Comparison of ENCODE assay signal across 8 cellular contexts in genomic region chr9:14692536-14692917, GRCh38. TPM values are rescaled to one million over a fixed set of nuclear protein-coding genes. Genes with fewer than 3 reads are reported as not detected.
DNase-seq lines count a peak whose midpoint lies in the region; ATAC-seq, FAIRE-seq and TF ChIP-seq lines count a peak whose summit lies in the region.

No MANE protein-coding gene starts in this region.

- FAIRE-seq in endometrium (lab: Jason Lieb, UNC), result peak; percentile 8

- intact Hi-C loops in PC-9 (cut with micrococcal nuclease; ENCODE audit: unreplicated experiment), result no loop called here
- intact Hi-C loops in natural killer cell (cut with micrococcal nuclease), result loop anchor here (10.0 kb wide), 2 partner anchors 58 to 62 kb away; no protein-coding TSS in a partner anchor

- no peak for TF ChIP-seq CTCF in PC-9 (conservative IDR thresholded peaks at IDR 0.05)
- no peak for TF ChIP-seq CTCF in natural killer cell (IDR thresholded peaks at IDR 0.05)

- peak overlapping the region; percentile 81 for H2AFZ ChIP-seq in PC-9

- H3K36me3 ChIP-seq in PC-9 (ENCODE audit: low read depth), result no peaks in the 10 kb centered on the region

- no peaks in the 10 kb centered on the region for H3K9me3 ChIP-seq in PC-9 (ENCODE audit: insufficient read depth, low read depth)

- CTCF ChIA-PET in PC-9 (lab: Charles Lee), result no interaction called here

- no peaks in the 10 kb centered on the region for H3K9me2 ChIP-seq in PC-9 (ENCODE audit: insufficient read depth)

- peak overlapping the region; percentile 86 for H3K4me2 ChIP-seq in PC-9

- peaks cover 36% of the 10 kb centered on the region for H3K4me1 Mint-ChIP-seq in T-helper 1 cell treated with Interleukin-12 subunit alpha and Interleukin-12 subunit beta and Interleukin-4 antibody, amounts not matched to agents 30 μg/mL and 1 μg/mL, for 36 hours (ENCODE audit: low read depth)
- H3K4me1 Mint-ChIP-seq in natural killer cell, result peaks cover 46 to 56% of the 10 kb centered on the region in 2 donors

- peak overlapping the region; percentile 86 for H3K27ac Mint-ChIP-seq in T-helper 1 cell treated with Interleukin-12 subunit alpha and Interleukin-12 subunit beta and Interleukin-4 antibody, amounts not matched to agents 30 μg/mL and 1 μg/mL, for 36 hours
- H3K27ac Mint-ChIP-seq in natural killer cell, result peak overlapping the region; percentile 69 to 89

- no peak overlapping the region for H3K27ac ChIP-seq in PC-9

- TSS peak; percentile 69 for BruUV-seq in PC-9 (replicated peaks; lab: Mats Ljungman, UMichigan)

- H3K27me3 ChIP-seq in PC-9 (ENCODE audit: insufficient read depth, low read depth), result no peaks in the 10 kb centered on the region

- ATAC-seq in natural killer cell (no peak), HG03469 (IDR thresholded peaks at IDR 0.05; ENCODE audit: unreplicated experiment) (no peak), HG02763 (IDR thresholded peaks at IDR 0.05; ENCODE audit: unreplicated experiment) (no peak)

- H3K79me2 ChIP-seq in PC-9 (ENCODE audit: low read depth), result peaks cover 20% of the 10 kb centered on the region

- peak overlapping the region; percentile 65 for H3K4me3 ChIP-seq in PC-9

- no peaks in the 10 kb centered on the region for H3K9me3 Mint-ChIP-seq in T-helper 1 cell treated with Interleukin-12 subunit alpha and Interleukin-12 subunit beta and Interleukin-4 antibody, amounts not matched to agents 30 μg/mL and 1 μg/mL, for 36 hours
- H3K9me3 Mint-ChIP-seq in natural killer cell, result no peaks in the 10 kb centered on the region

- peaks cover 19% of the 10 kb centered on the region for H3K4me1 ChIP-seq in PC-9 (replicated peaks; ENCODE audit: insufficient read depth)

- H3K27me3 Mint-ChIP-seq in T-helper 1 cell treated with Interleukin-12 subunit alpha and Interleukin-12 subunit beta and Interleukin-4 antibody, amounts not matched to agents 30 μg/mL and 1 μg/mL, for 36 hours (ENCODE audit: low read depth), result peaks cover 5% of the 10 kb centered on the region
- peaks cover 2 to 5% of the 10 kb centered on the region in 2 donors for H3K27me3 Mint-ChIP-seq in natural killer cell (ENCODE audit: low read depth in 2 of 2)

- no peak for DNase-seq in T-helper 1 cell
- DNase-seq in PC-9, result no peak
- no peak for DNase-seq in natural killer cell
- DNase-seq in NCI-H1436 (lab: John Stamatoyannopoulos, UW), result no peak

- H3F3A ChIP-seq in PC-9 (ENCODE audit: insufficient read depth, low read depth), result 0 out of 2 replicates have a peak, but pooled peaks cover 3% of the 10 kb centered on the region

- POLR2A ChIA-PET in PC-9 (lab: Charles Lee; ENCODE audit: unreplicated experiment), result interaction anchor here (0.7 kb wide), 1 partner anchor 186 kb away, joined by 3 read pairs; no protein-coding TSS in a partner anchor

- peaks cover 14% of the 10 kb centered on the region for H3K36me3 Mint-ChIP-seq in T-helper 1 cell treated with Interleukin-12 subunit alpha and Interleukin-12 subunit beta and Interleukin-4 antibody, amounts not matched to agents 30 μg/mL and 1 μg/mL, for 36 hours (ENCODE audit: low read depth)
- no peaks in the 10 kb centered on the region for H3K36me3 Mint-ChIP-seq in natural killer cell

- H3K4me3 Mint-ChIP-seq in T-helper 1 cell treated with Interleukin-12 subunit alpha and Interleukin-12 subunit beta and Interleukin-4 antibody, amounts not matched to agents 30 μg/mL and 1 μg/mL, for 36 hours, result peak overlapping the region; percentile 90
- peak overlapping the region; percentile 94 for H3K4me3 Mint-ChIP-seq in natural killer cell

- H4K20me1 ChIP-seq in PC-9 (ENCODE audit: insufficient read depth), result no peaks in the 10 kb centered on the region

RNA-seq across cellular contexts. Expression of gene ZDHHC21, which starts 0.7 kb away (rescaled TPM):
- 3.9 and 5.3 TPM in 2 replicates for total RNA-seq in PC-9 (2021)
- total RNA-seq in natural killer cell, result 10 to 100 TPM in 2 of 3 donors, 1 to 10 TPM in 1; 9.2 to 17.8 (median 12.9) TPM

RNA-seq across cellular contexts. Expression of gene CER1, which starts 30.0 kb away (rescaled TPM):
- total RNA-seq in PC-9 (2021) (not detected in 2 replicates), natural killer cell (not detected)
